In genomic region chr1:3614755-3615742, GRCh38 we compare ENCODE assay signal across 9 cellular contexts. TPM values are rescaled to one million over a fixed set of nuclear protein-coding genes. Genes with fewer than 3 reads are reported as not detected.
A peak's percentile ranks its signal among the peaks of the same experiment; 100 is the strongest.
DNase-seq lines count a peak whose midpoint lies in the region; ATAC-seq and TF ChIP-seq lines count a peak whose summit lies in the region.
"Had no signal": no experiment of that assay in that cellular context is flagged by ENCODE, and none has a peak within 500 bp of the region (broad histone marks: within the 10 kb centered on the region; RNA-seq: fewer than 3 reads in every experiment).

No MANE protein-coding gene starts in this region.

- no peak for ATAC-seq in natural killer cell
- no peak for ATAC-seq in natural killer cell treated with Interleukin-12 subunit alpha and Interleukin-12 subunit beta and Interleukin-15 and Interleukin-18, amount 100 ng/mL, for 72 hours
- no peak for ATAC-seq in GM19467 (IDR thresholded peaks at IDR 0.05; ENCODE audit: unreplicated experiment)
- ATAC-seq in HG02973 (IDR thresholded peaks at IDR 0.05; ENCODE audit: unreplicated experiment) = no peak
- no peak for ATAC-seq in HG03025 (IDR thresholded peaks at IDR 0.05; ENCODE audit: low FRiP score, unreplicated experiment)

- no peak overlapping the region for H3K9ac ChIP-seq in SK-N-SH

- H3K79me2 ChIP-seq in SK-N-SH (ENCODE audit: insufficient read depth) = no peaks in the 10 kb centered on the region

- H3K36me3 Mint-ChIP-seq in natural killer cell = no peaks in the 10 kb centered on the region
- H3K36me3 Mint-ChIP-seq in natural killer cell treated with Interleukin-12 subunit alpha and Interleukin-12 subunit beta and Interleukin-15 and Interleukin-18, amount 100 ng/mL, for 72 hours = no peaks in the 10 kb centered on the region

- no peak overlapping the region for H2AFZ ChIP-seq in SK-N-SH (ENCODE audit: low read depth)

- H3K4me3 ChIP-seq in SK-N-SH (ENCODE audit: low read depth in 2 of 2, low read length in 1 of 2) = no peak overlapping the region

- no peak overlapping the region for H3K4me2 ChIP-seq in SK-N-SH

- no peak overlapping the region for H3K27ac Mint-ChIP-seq in natural killer cell
- H3K27ac Mint-ChIP-seq in natural killer cell treated with Interleukin-12 subunit alpha and Interleukin-12 subunit beta and Interleukin-15 and Interleukin-18, amount 100 ng/mL, for 72 hours = no peak overlapping the region

- H3K9me2 ChIP-seq in SK-N-SH = no peaks in the 10 kb centered on the region

- intact Hi-C loops in natural killer cell (cut with micrococcal nuclease) = no loop called here

- H3K4me1 ChIP-seq in SK-N-SH (ENCODE audit: control insufficient read depth in 1 of 2, insufficient read depth in 2 of 2, low read depth in 1 of 2, low read length in 1 of 2) = peaks cover 0 to 19% of the 10 kb centered on the region in 2 experiments; a peak in 2 of 4 replicates

- H4K20me1 ChIP-seq in SK-N-SH (ENCODE audit: insufficient read depth) = no peaks in the 10 kb centered on the region

- no peaks in the 10 kb centered on the region for H3K27me3 ChIP-seq in SK-N-SH (ENCODE audit: insufficient read depth)

- TF ChIP-seq RAD21 in SK-N-SH (IDR thresholded peaks at IDR 0.05; ENCODE audit: low read length) = peak; percentile 81

- no peaks in the 10 kb centered on the region for H3K36me3 ChIP-seq in SK-N-SH (replicated peaks in 1 of 2; ENCODE audit: control insufficient read depth in 1 of 2, insufficient read depth in 2 of 2, low read length in 1 of 2)

- WGBS in SK-N-SH (ENCODE audit: low lambda C conversion rate) = 50% methylated on average over 19 of the region's 20 CpGs

- POLR2A ChIA-PET in SK-N-SH (lab: Yijun Ruan, JAX) = no interaction called here

- H3K27me3 Mint-ChIP-seq in natural killer cell (ENCODE audit: low read depth in 2 of 2) = peaks cover 0 to 21% of the 10 kb centered on the region in 2 donors
- H3K27me3 Mint-ChIP-seq in natural killer cell treated with Interleukin-12 subunit alpha and Interleukin-12 subunit beta and Interleukin-15 and Interleukin-18, amount 100 ng/mL, for 72 hours = peaks cover 0 to 3% of the 10 kb centered on the region in 2 donors

- H3F3A ChIP-seq in SK-N-SH (replicated peaks; ENCODE audit: insufficient read depth) = no peaks in the 10 kb centered on the region

- no peaks in the 10 kb centered on the region for H3K9me3 Mint-ChIP-seq in natural killer cell
- H3K9me3 Mint-ChIP-seq in natural killer cell treated with Interleukin-12 subunit alpha and Interleukin-12 subunit beta and Interleukin-15 and Interleukin-18, amount 100 ng/mL, for 72 hours = no peaks in the 10 kb centered on the region

- DNase-seq in natural killer cell (no peak), SK-N-SH (peak; percentile 81), hepatic stellate cell (ENCODE audit: low spot score) (peak; percentile 57), NCI-H1694 (lab: John Stamatoyannopoulos, UW) (no peak)
- no peak for DNase-seq in natural killer cell treated with Interleukin-12 subunit alpha and Interleukin-12 subunit beta and Interleukin-15 and Interleukin-18, amount 100 ng/mL, for 72 hours (ENCODE audit: low spot score)

- peaks cover 4 to 29% of the 10 kb centered on the region in 2 donors for H3K4me1 Mint-ChIP-seq in natural killer cell
- peaks cover 3 to 12% of the 10 kb centered on the region in 2 donors for H3K4me1 Mint-ChIP-seq in natural killer cell treated with Interleukin-12 subunit alpha and Interleukin-12 subunit beta and Interleukin-15 and Interleukin-18, amount 100 ng/mL, for 72 hours (ENCODE audit: low read depth in 2 of 2)

- TF ChIP-seq EP300 in SK-N-SH (IDR thresholded peaks at IDR 0.05; ENCODE audit: borderline replicate concordance in 1 of 2, low read depth in 1 of 2, low read length in 1 of 2) = no peak

- CTCF ChIA-PET in SK-N-SH (lab: Yijun Ruan, JAX) = interaction anchor here (0.5 to 2.3 kb wide), 33 partner anchors 9 to 158 kb away, joined by 3 to 8 read pairs (median 4); partner anchors contain the start of gene TPRG1L

- TF ChIP-seq CTCF in natural killer cell (IDR thresholded peaks at IDR 0.05) (peak; percentile 47), SK-N-SH (IDR thresholded peaks at IDR 0.05) (peak; percentile 73)

- H3K9me3 ChIP-seq in SK-N-SH = no peaks in the 10 kb centered on the region

- no peak overlapping the region for H3K27ac ChIP-seq in SK-N-SH (ENCODE audit: low read depth in 2 of 2, low read length in 1 of 2)
- H3K27ac ChIP-seq: epithelial cell of prostate had no signal

- H3K4me3 Mint-ChIP-seq in natural killer cell = no peak overlapping the region
- no peak overlapping the region for H3K4me3 Mint-ChIP-seq in natural killer cell treated with Interleukin-12 subunit alpha and Interleukin-12 subunit beta and Interleukin-15 and Interleukin-18, amount 100 ng/mL, for 72 hours

TF ChIP-seq in SK-N-SH, 30 proteins besides CTCF, POLR2A, EP300 and RAD21:
- TF ChIP-seq MEF2A (IDR thresholded peaks at IDR 0.05; ENCODE audit: borderline replicate concordance, low read depth) (no peak), IRF3 (IDR thresholded peaks at IDR 0.05; ENCODE audit: low read depth, low read length) (no peak), GATA2 (CRISPR knock-in tag; IDR thresholded peaks at IDR 0.05) (no peak), SIN3A (IDR thresholded peaks at IDR 0.05; ENCODE audit: borderline replicate concordance, low read depth, low read length) (no peak), SMC3 (IDR thresholded peaks at IDR 0.05; ENCODE audit: low read depth, low read length) (peak; percentile 87)

RNA-seq across cellular contexts. Expression of gene MEGF6, which starts 3.7 kb away (rescaled TPM):
- 10 to 100 TPM in 1 of 3 donors, 1 to 10 TPM in 2; 3.1 to 15.6 (median 5.1) TPM for total RNA-seq in natural killer cell
- total RNA-seq in natural killer cell treated with Interleukin-12 subunit alpha and Interleukin-12 subunit beta and Interleukin-15 and Interleukin-18, amount 100 ng/mL, for 72 hours = 1 to 10 TPM in 1 of 2 donors, under 1 TPM in 1; 0.36 to 1.6 TPM
- 5.8 and 7.6 TPM in 2 replicates for polyA plus RNA-seq in SK-N-SH (2012; rRNA removed)
- 1.3 and 2.9 TPM in 2 replicates for polyA plus RNA-seq in SK-N-SH (2012; cell fraction: cytosol; rRNA removed)
- polyA plus RNA-seq in SK-N-SH (2012; cell fraction: nucleus; rRNA removed) = 28.9 and 39.7 TPM in 2 replicates

RNA-seq across cellular contexts. Expression of gene TPRG1L, which starts 9.8 kb away (rescaled TPM):
- total RNA-seq in natural killer cell = 10 to 100 TPM; 36.2 to 46.7 (median 37.9) TPM
- 10 to 100 TPM; 11.9 to 18.4 TPM for total RNA-seq in natural killer cell treated with Interleukin-12 subunit alpha and Interleukin-12 subunit beta and Interleukin-15 and Interleukin-18, amount 100 ng/mL, for 72 hours
- polyA plus RNA-seq in SK-N-SH (2012; rRNA removed) = 25.9 and 35.5 TPM in 2 replicates
- 28.6 and 33.3 TPM in 2 replicates for polyA plus RNA-seq in SK-N-SH (2012; cell fraction: cytosol; rRNA removed)
- 17.7 and 20.1 TPM in 2 replicates for polyA plus RNA-seq in SK-N-SH (2012; cell fraction: nucleus; rRNA removed)

RNA-seq across cellular contexts. Expression of gene WRAP73, which starts 34.9 kb away (rescaled TPM):
- total RNA-seq in natural killer cell = 10 to 100 TPM; 27.8 to 35.4 (median 30.1) TPM
- 10 to 100 TPM; 27.6 to 51.3 TPM for total RNA-seq in natural killer cell treated with Interleukin-12 subunit alpha and Interleukin-12 subunit beta and Interleukin-15 and Interleukin-18, amount 100 ng/mL, for 72 hours
- 61.9 and 67.8 TPM in 2 replicates for polyA plus RNA-seq in SK-N-SH (2012; rRNA removed)
- 33.1 and 45.1 TPM in 2 replicates for polyA plus RNA-seq in SK-N-SH (2012; cell fraction: cytosol; rRNA removed)
- polyA plus RNA-seq in SK-N-SH (2012; cell fraction: nucleus; rRNA removed) = 172 and 188 TPM in 2 replicates

RNA-seq across cellular contexts. Expression of gene TP73, which starts 37.3 kb away (rescaled TPM):
- total RNA-seq in natural killer cell = under 1 TPM; 0.28 to 0.50 (median 0.39) TPM
- total RNA-seq in natural killer cell treated with Interleukin-12 subunit alpha and Interleukin-12 subunit beta and Interleukin-15 and Interleukin-18, amount 100 ng/mL, for 72 hours = 1 to 10 TPM; 1.5 to 5.7 TPM
- polyA plus RNA-seq in SK-N-SH (2012; rRNA removed) = 0.21 and 0.64 TPM in 2 replicates
- 0.28 and 0.41 TPM in 2 replicates for polyA plus RNA-seq in SK-N-SH (2012; cell fraction: cytosol; rRNA removed)
- 1.4 and 1.8 TPM in 2 replicates for polyA plus RNA-seq in SK-N-SH (2012; cell fraction: nucleus; rRNA removed)

Comparison
In these comparisons a context has a peak if more than half of its experiments do, and no peak if none do; other contexts are left out.
1. DNase-seq: peak in SK-N-SH (single experiment) and hepatic stellate cell (single experiment); none in natural killer cell (single experiment), natural killer cell treated with Interleukin-12 subunit alpha and Interleukin-12 subunit beta and Interleukin-15 and Interleukin-18, amount 100 ng/mL, for 72 hours (single experiment) and NCI-H1694 (single experiment).